In the genomic region with DNA sequence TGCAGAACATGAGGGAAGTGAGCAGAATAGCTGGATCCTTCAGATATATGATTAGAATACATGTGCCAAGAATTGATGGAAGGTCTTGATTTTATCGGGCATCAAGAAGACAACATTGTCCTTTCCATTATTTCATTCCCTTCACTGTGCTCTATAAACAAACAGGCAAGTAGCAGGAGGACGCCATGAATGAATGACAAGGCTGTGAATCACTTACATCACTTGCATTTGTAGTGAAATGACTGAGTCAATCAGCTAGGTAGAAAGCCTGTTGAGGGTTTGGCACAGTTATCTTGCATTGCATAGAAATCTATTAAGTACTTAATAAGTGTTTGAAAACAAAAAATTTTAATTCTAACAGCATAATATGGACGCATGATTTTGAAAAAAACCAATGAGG, we compare ENCODE assay signal across 24 cellular contexts.
A peak's percentile ranks its signal among the peaks of the same experiment; 100 is the strongest.
DNase-seq lines count a peak whose midpoint lies in the region; ATAC-seq, FAIRE-seq and TF ChIP-seq lines count a peak whose summit lies in the region.
"Had no signal": no experiment of that assay in that cellular context is flagged by ENCODE, and none has a peak within 500 bp of the region (broad histone marks: within the 10 kb centered on the region; RNA-seq: fewer than 3 reads in every experiment).

No MANE protein-coding gene starts in this region.

- no peak overlapping the region for H2BK5ac ChIP-seq in mesendoderm (ENCODE audit: low read length)

- no peaks in the 10 kb centered on the region for H3K79me1 ChIP-seq in mesendoderm (ENCODE audit: low read length)

- no peaks in the 10 kb centered on the region for H3K79me2 ChIP-seq in mesendoderm (ENCODE audit: control insufficient read depth, insufficient read depth, low read length)

- DNase-seq in H54 (ENCODE audit: insufficient read length, low spot score) = no peak
- DNase-seq in M059J (ENCODE audit: low read depth) = peak; percentile 12
- DNase-seq in bronchial epithelial cell (ENCODE audit: low read depth) = peak; percentile 13
- DNase-seq in mesendoderm = peak; percentile 5
- DNase-seq in Kasumi-1 (lab: John Stamatoyannopoulos, UW) = no peak
- DNase-seq: ACHN; BE2C; C1 segment of cervical spinal cord; CD4-positive, CD25-positive, alpha-beta regulatory T cell; CD8-positive, alpha-beta memory T cell; COR-L47; DMS153; DMS79; GDM1; HCEC 1CT; HFFc6; Karpas-422; KBM-7 had no signal

- H3K4me2 ChIP-seq in mesendoderm (ENCODE audit: low read length) = no peak overlapping the region

- H3K56ac ChIP-seq in mesendoderm (ENCODE audit: low read length) = no peak overlapping the region

- H3K4me3 ChIP-seq in bronchial epithelial cell (ENCODE audit: low read depth, low read length) = no peak overlapping the region
- H3K4me3 ChIP-seq in mesendoderm (ENCODE audit: low read length) = no peak overlapping the region

- H3K18ac ChIP-seq in mesendoderm (ENCODE audit: low read length) = no peak overlapping the region

- H2BK120ac ChIP-seq in mesendoderm (ENCODE audit: low read depth, low read length) = no peak overlapping the region

- H3K4ac ChIP-seq in mesendoderm (ENCODE audit: low read depth, low read length) = no peak overlapping the region

- FAIRE-seq in H54 (lab: Jason Lieb, UNC) = peak; percentile 33
- FAIRE-seq in bronchial epithelial cell (lab: Jason Lieb, UNC) = no peak
- FAIRE-seq: A204.1, GM12892, HepG2 had no signal

- H3K9ac ChIP-seq in mesendoderm (ENCODE audit: low read length) = no peak overlapping the region

- ATAC-seq in GM18498 (IDR thresholded peaks at IDR 0.05; ENCODE audit: unreplicated experiment) (no peak), HG02973 (IDR thresholded peaks at IDR 0.05; ENCODE audit: unreplicated experiment) (no peak)
- ATAC-seq: HepG2 had no signal

- H4K8ac ChIP-seq in mesendoderm (ENCODE audit: low read depth, low read length) = no peak overlapping the region

- no peak overlapping the region for H3K23ac ChIP-seq in mesendoderm (ENCODE audit: low read length)

- H3K27ac ChIP-seq in mesendoderm (ENCODE audit: low read depth, low read length) = no peak overlapping the region
- H3K27ac ChIP-seq: HL-60 had no signal

- no peak for TF ChIP-seq CTCF in bronchial epithelial cell (IDR thresholded peaks at IDR 0.05; ENCODE audit: insufficient read depth, low read length, severe bottlenecking)

- H3K4me1 ChIP-seq in mesendoderm (ENCODE audit: control insufficient read depth, low read depth, low read length) = no peaks in the 10 kb centered on the region

- no peak overlapping the region for H4K5ac ChIP-seq in mesendoderm (ENCODE audit: low read length)

- no peaks in the 10 kb centered on the region for H3K27me3 ChIP-seq in bronchial epithelial cell (ENCODE audit: control insufficient read depth, insufficient read depth, low read length)
- H3K27me3 ChIP-seq in mesendoderm (ENCODE audit: insufficient read depth, low read length, poor library complexity) = no peaks in the 10 kb centered on the region
- H3K27me3 ChIP-seq: BE2C had no signal

- WGBS in mesendoderm (ENCODE audit: extremely low coverage, insufficient coverage, low lambda C conversion rate) = no CpG with 5 or more reads among the region's 3 CpGs

- H3K36me3 ChIP-seq in bronchial epithelial cell (ENCODE audit: control insufficient read depth, insufficient read depth, low read length) (no peaks in the 10 kb centered on the region), mesendoderm (ENCODE audit: control insufficient read depth, insufficient read depth, low read length) (no peaks in the 10 kb centered on the region)
- H3K36me3 ChIP-seq: BE2C had no signal

- no peak overlapping the region for H2AK5ac ChIP-seq in mesendoderm (ENCODE audit: low read length)

- TF ChIP-seq POLR2A in H54 (IDR thresholded peaks at IDR 0.05; ENCODE audit: low read depth, low read length) = no peak

- H2BK15ac ChIP-seq in mesendoderm (replicated peaks; ENCODE audit: low read depth) = no peak overlapping the region

Comparison
In these comparisons a context has a peak if more than half of its experiments do, and no peak if none do; other contexts are left out.
1. DNase-seq: peak in M059J (single experiment), bronchial epithelial cell (single experiment) and mesendoderm (single experiment); none in H54 (single experiment) and Kasumi-1 (0 of 2).